Comparison of ENCODE assay signal across 19 cellular contexts in genomic region chr16:10618710-10619209, GRCh38. TPM values are rescaled to one million over a fixed set of nuclear protein-coding genes. Genes with fewer than 3 reads are reported as not detected.
DNase-seq lines count a peak whose midpoint lies in the region; ATAC-seq and TF ChIP-seq lines count a peak whose summit lies in the region.
"Had no signal": no experiment of that assay in that cellular context is flagged by ENCODE, and none has a peak within 500 bp of the region (broad histone marks: within the 10 kb centered on the region; RNA-seq: fewer than 3 reads in every experiment).

No MANE protein-coding gene starts in this region.

- H3K4me1 Mint-ChIP-seq in endodermal cell: peaks cover 37% of the 10 kb centered on the region

- ATAC-seq in HG02759 (IDR thresholded peaks at IDR 0.05; ENCODE audit: unreplicated experiment) (no peak), HG02973 (IDR thresholded peaks at IDR 0.05; ENCODE audit: unreplicated experiment) (no peak), SK-N-SH treated with all-trans-retinoic acid at 6 μM for 48 hours (no peak)
- ATAC-seq: activated CD4-positive, CD25-positive, alpha-beta regulatory T cell treated with anti-CD3 and anti-CD28 coated beads, Interleukin-2, amount 50 U/mL, for 24 hours; T-cell had no signal

- DNase-seq in endodermal cell (no peak), suprapubic skin (ENCODE audit: low spot score in 2 of 2) (no peak), NCI-H69 (lab: John Stamatoyannopoulos, UW) (no peak)
- DNase-seq: activated CD8-positive, alpha-beta memory T cell treated with anti-CD3 and anti-CD28 coated beads, Interleukin-2, amount 50 U/mL, for 48 hours; activated naive CD4-positive, alpha-beta T cell treated with anti-CD3 and anti-CD28 coated beads, Interleukin-2, amount 50 U/mL, for 16 hours; HCEC 1CT; KBM-7; NCI-H1417; NCI-H510A; stimulated activated naive CD4-positive, alpha-beta T cell; T-cell had no signal

- no peak overlapping the region for H3K27ac Mint-ChIP-seq in endodermal cell
- H3K27ac Mint-ChIP-seq: nephron progenitor cell, T-cell had no signal

- peaks cover 32% of the 10 kb centered on the region for H3K27me3 Mint-ChIP-seq in endodermal cell (ENCODE audit: insufficient read depth)

- H3K36me3 Mint-ChIP-seq in endodermal cell (ENCODE audit: low read depth): no peaks in the 10 kb centered on the region
- H3K36me3 Mint-ChIP-seq: T-cell had no signal

- no peak for TF ChIP-seq EP300 in suprapubic skin (IDR thresholded peaks at IDR 0.05)

- H3K27ac ChIP-seq in HUES64 (ENCODE audit: low read depth, low read length): no peak overlapping the region
- H3K27ac ChIP-seq in endodermal cell (ENCODE audit: low read depth, low read length): no peak overlapping the region
- no peak overlapping the region for H3K27ac ChIP-seq in iPS-20b (ENCODE audit: low read length)
- peak overlapping the region; percentile 59 for H3K27ac ChIP-seq in suprapubic skin
- H3K27ac ChIP-seq: body of pancreas had no signal

- TF ChIP-seq POLR2A in suprapubic skin (IDR thresholded peaks at IDR 0.05): no peak

- H3K27me3 ChIP-seq in HUES64 (ENCODE audit: insufficient read depth, low read length) (peaks cover 4% of the 10 kb centered on the region), endodermal cell (ENCODE audit: control insufficient read depth, insufficient read depth, low read length, poor library complexity, severe bottlenecking) (peaks cover 6% of the 10 kb centered on the region), iPS-20b (ENCODE audit: insufficient read depth, low read length) (peaks cover 19% of the 10 kb centered on the region; the same call in 1 of the 2 replicates), suprapubic skin (no peaks in the 10 kb centered on the region)
- H3K27me3 ChIP-seq: body of pancreas had no signal

- H3K36me3 ChIP-seq in HUES64 (ENCODE audit: insufficient read depth, low read length) (no peaks in the 10 kb centered on the region), endodermal cell (ENCODE audit: control insufficient read depth, insufficient read depth, low read length) (no peaks in the 10 kb centered on the region), iPS-20b (ENCODE audit: insufficient read depth, low read depth, low read length) (no peaks in the 10 kb centered on the region), suprapubic skin (no peaks in the 10 kb centered on the region)

- peak overlapping the region; percentile 47 for H3K4me3 Mint-ChIP-seq in endodermal cell
- H3K4me3 Mint-ChIP-seq: T-cell had no signal

- no peak for TF ChIP-seq CTCF in endodermal cell (conservative IDR thresholded peaks at IDR 0.05)
- TF ChIP-seq CTCF in suprapubic skin (IDR thresholded peaks at IDR 0.05): no peak

- 59% methylated on average over 13 of the region's 13 CpGs for WGBS in HUES64
- WGBS in endodermal cell (ENCODE audit: insufficient coverage in 1 of 2, insufficient read length in 1 of 2), 2 experiments: 74 to 75% methylated on average over 5 to 13 of the region's 13 CpGs
- WGBS in suprapubic skin: 35% methylated on average over 12 of the region's 13 CpGs

- H3K9ac ChIP-seq in HUES64 (ENCODE audit: low read depth, low read length): no peak overlapping the region
- no peak overlapping the region for H3K9ac ChIP-seq in endodermal cell (ENCODE audit: extremely low read depth, low read length, poor library complexity, severe bottlenecking)
- H3K9ac ChIP-seq in iPS-20b (ENCODE audit: low read depth, low read length): no peak overlapping the region

- H3K4me1 ChIP-seq in HUES64 (ENCODE audit: insufficient read depth, low read length) (peaks cover 30% of the 10 kb centered on the region), endodermal cell (ENCODE audit: control insufficient read depth, insufficient read depth, low read length) (peaks cover 19% of the 10 kb centered on the region), iPS-20b (ENCODE audit: insufficient read depth, low read length) (peaks cover 15% of the 10 kb centered on the region), suprapubic skin (peaks cover 37% of the 10 kb centered on the region)

- H3K4me3 ChIP-seq in HUES64 (ENCODE audit: low read length): peak overlapping the region; percentile 46; the same call in 1 of the 2 replicates
- H3K4me3 ChIP-seq in endodermal cell (ENCODE audit: low read length): no peak overlapping the region
- H3K4me3 ChIP-seq in iPS-20b (ENCODE audit: low read length): peak overlapping the region; percentile 68; the same call in 1 of the 2 replicates
- H3K4me3 ChIP-seq in suprapubic skin: peak overlapping the region; percentile 20
- H3K4me3 ChIP-seq: body of pancreas had no signal

- no peaks in the 10 kb centered on the region for H3K9me3 Mint-ChIP-seq in endodermal cell
- H3K9me3 Mint-ChIP-seq: nephron progenitor cell, T-cell had no signal

- H3K9me3 ChIP-seq in HUES64 (ENCODE audit: insufficient read depth, low read depth, low read length) (no peaks in the 10 kb centered on the region), endodermal cell (ENCODE audit: control insufficient read depth, low read length) (no peaks in the 10 kb centered on the region), iPS-20b (ENCODE audit: insufficient read depth, low read depth, low read length) (no peaks in the 10 kb centered on the region), suprapubic skin (no peaks in the 10 kb centered on the region)
- H3K9me3 ChIP-seq: body of pancreas had no signal

TF ChIP-seq in SK-N-SH treated with all-trans-retinoic acid at 6 μM for 48 hours, 23 proteins besides CTCF, POLR2A, EP300 and RAD21:
- TF ChIP-seq RARB (CRISPR knock-in tag; IDR thresholded peaks at IDR 0.05) (no peak), ZFP3 (CRISPR knock-in tag; IDR thresholded peaks at IDR 0.05) (no peak)

RNA-seq across cellular contexts. Expression of gene EMP2, which starts 38.4 kb away (rescaled TPM):
- polyA plus RNA-seq in HUES64 (2013, experiment 1 of 2): 8.8 TPM
- 14.5 TPM for polyA plus RNA-seq in HUES64 (2013, experiment 2 of 2)
- 10 to 100 TPM; 19.0 to 20.7 TPM for total RNA-seq in endodermal cell
- polyA plus RNA-seq in endodermal cell (2013, experiment 1 of 2): 21.1 TPM
- 20.1 TPM for polyA plus RNA-seq in endodermal cell (2013, experiment 2 of 2)
- total RNA-seq in suprapubic skin: 100 to 1,000 TPM in 3 of 4 donors, 10 to 100 TPM in 1; 91.6 to 187 (median 139) TPM

Comparison
In these comparisons a context has a peak if more than half of its experiments do, and no peak if none do; other contexts are left out.
1. RNA of gene EMP2, which starts 38.4 kb away (total RNA-seq): 91.6 to 187 TPM in suprapubic skin; 19.0 to 20.7 TPM in endodermal cell; every median in the first group is over 4 times any median in the second.